ENCODE assay signal across 17 cellular contexts in the genomic region with DNA sequence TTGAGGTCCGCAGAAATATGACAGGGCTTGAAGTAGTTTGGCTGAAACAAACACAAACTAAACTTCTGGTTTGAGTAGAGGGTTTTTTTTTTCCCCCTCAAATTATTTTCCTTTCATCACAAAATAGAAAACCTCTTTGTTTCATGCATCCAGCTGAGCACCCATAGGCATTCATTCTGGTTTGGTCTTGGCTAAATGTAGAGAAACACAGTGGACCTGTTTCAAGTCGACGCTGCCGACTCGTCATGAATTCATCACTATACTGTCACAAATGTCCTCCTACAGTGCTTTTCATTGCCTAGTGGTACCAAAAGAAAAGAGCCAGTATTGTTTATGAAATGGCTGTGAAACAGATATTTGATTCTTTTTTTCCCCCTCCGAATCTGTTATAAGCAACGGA. TPM values are rescaled to one million over a fixed set of nuclear protein-coding genes. Genes with fewer than 3 reads are reported as not detected.
DNase-seq lines count a peak whose midpoint lies in the region; ATAC-seq, FAIRE-seq and TF ChIP-seq lines count a peak whose summit lies in the region.
"Had no signal": no experiment of that assay in that cellular context is flagged by ENCODE, and none has a peak within 500 bp of the region (broad histone marks: within the 10 kb centered on the region; RNA-seq: fewer than 3 reads in every experiment).

No MANE protein-coding gene starts in this region.

- no peak overlapping the region for H3K27ac Mint-ChIP-seq in astrocyte (ENCODE audit: unreplicated experiment)
- H3K27ac Mint-ChIP-seq in type B pancreatic cell: peak overlapping the region; percentile 6
- H3K27ac Mint-ChIP-seq in CD14-positive monocyte: peak overlapping the region in 1 of 7 donors; percentile 53

- H3K4me2 ChIP-seq in astrocyte (ENCODE audit: low read length) (no peak overlapping the region), neuronal stem cell (ENCODE audit: insufficient read depth, low read length, poor library complexity, severe bottlenecking) (no peak overlapping the region)
- H3K4me2 ChIP-seq: SK-N-SH had no signal

- no peak overlapping the region for H2BK15ac ChIP-seq in neuronal stem cell (ENCODE audit: low read length)

- H4K20me1 ChIP-seq in astrocyte (ENCODE audit: insufficient read depth, low read length): no peaks in the 10 kb centered on the region

- H2BK5ac ChIP-seq in neuronal stem cell (ENCODE audit: low read length): no peak overlapping the region

- H3K36me3 Mint-ChIP-seq in astrocyte (ENCODE audit: low read depth, unreplicated experiment) (no peaks in the 10 kb centered on the region), type B pancreatic cell (no peaks in the 10 kb centered on the region), CD14-positive monocyte (no peaks in the 10 kb centered on the region)

- H3K4me3 Mint-ChIP-seq in astrocyte (ENCODE audit: unreplicated experiment): no peak overlapping the region
- no peak overlapping the region for H3K4me3 Mint-ChIP-seq in type B pancreatic cell
- no peak overlapping the region for H3K4me3 Mint-ChIP-seq in CD14-positive monocyte

- H2AK5ac ChIP-seq in neuronal stem cell (ENCODE audit: low read depth, low read length): no peak overlapping the region

- H3K9me3 Mint-ChIP-seq in astrocyte (ENCODE audit: unreplicated experiment) (peaks cover 2% of the 10 kb centered on the region), type B pancreatic cell (peaks cover 7% of the 10 kb centered on the region), CD14-positive monocyte (no peaks in the 10 kb centered on the region)

- H3K4me1 ChIP-seq in astrocyte (ENCODE audit: insufficient read depth, low read length) (peaks cover 12% of the 10 kb centered on the region), neuronal stem cell (ENCODE audit: control insufficient read depth in 2 of 2, insufficient read depth in 1 of 2, low read depth in 1 of 2, low read length in 2 of 2) (no peaks in the 10 kb centered on the region), left lung (no peaks in the 10 kb centered on the region)
- H3K4me1 ChIP-seq: HAP-1 had no signal

- no peak overlapping the region for H3K9ac ChIP-seq in astrocyte (ENCODE audit: low read length)
- H3K9ac ChIP-seq in neuronal stem cell (ENCODE audit: low read depth, low read length, poor library complexity): no peak overlapping the region
- H3K9ac ChIP-seq: SK-N-SH had no signal

- ATAC-seq in GM18520 (IDR thresholded peaks at IDR 0.05; ENCODE audit: unreplicated experiment): no peak
- ATAC-seq in left lung: no peak
- ATAC-seq: Panc1 had no signal

- no peak for FAIRE-seq in astrocyte (lab: Jason Lieb, UNC)
- FAIRE-seq: G401.6 had no signal

- WGBS in neuronal stem cell (ENCODE audit: extremely low coverage in 2 of 2, insufficient read length in 2 of 2, insufficient replicate concordance in 1 of 2), 2 donors: no CpG with 5 or more reads among the region's 7 CpGs

- H4K91ac ChIP-seq in neuronal stem cell (ENCODE audit: low read depth, low read length, poor library complexity): no peak overlapping the region

- intact Hi-C loops in CD14-positive monocyte (cut with micrococcal nuclease): no loop called here
- intact Hi-C loops in left lung (cut with DNase I): no loop called here

- H3K27me3 ChIP-seq in astrocyte (ENCODE audit: insufficient read depth, low read length) (no peaks in the 10 kb centered on the region), neuronal stem cell (ENCODE audit: control insufficient read depth in 3 of 3, insufficient read depth in 3 of 3, low read depth in 1 of 3, low read length in 3 of 3) (peaks cover 0 to 3% (median 0%) of the 10 kb centered on the region in 3 experiments), left lung (no peaks in the 10 kb centered on the region)

- H3K9me3 ChIP-seq in astrocyte (ENCODE audit: insufficient read depth, low read depth, low read length) (no peaks in the 10 kb centered on the region), neuronal stem cell (replicated peaks in 1 of 2; ENCODE audit: control insufficient read depth in 2 of 2, insufficient read depth in 1 of 2, low read depth in 1 of 2, low read length in 2 of 2) (no peaks in the 10 kb centered on the region), left lung (no peaks in the 10 kb centered on the region)
- H3K9me3 ChIP-seq: HAP-1, SK-N-SH had no signal

- H3K4ac ChIP-seq in neuronal stem cell (ENCODE audit: low read length): no peak overlapping the region

- H3K23ac ChIP-seq in neuronal stem cell (ENCODE audit: low read depth, low read length, poor library complexity): no peak overlapping the region

- H2BK120ac ChIP-seq in neuronal stem cell (ENCODE audit: low read depth, low read length): no peak overlapping the region

- H3K79me1 ChIP-seq in neuronal stem cell (ENCODE audit: low read depth, low read length): no peaks in the 10 kb centered on the region

- H2BK12ac ChIP-seq in neuronal stem cell (ENCODE audit: low read length): no peak overlapping the region

- H3K4me1 Mint-ChIP-seq in astrocyte (ENCODE audit: low read depth, unreplicated experiment) (peaks cover 9% of the 10 kb centered on the region), type B pancreatic cell (ENCODE audit: unreplicated experiment) (peaks cover 5% of the 10 kb centered on the region), CD14-positive monocyte (no peaks in the 10 kb centered on the region)

- TF ChIP-seq CTCF in astrocyte (IDR thresholded peaks at IDR 0.05; ENCODE audit: insufficient read depth, low read depth, low read length) (no peak), type B pancreatic cell (conservative IDR thresholded peaks at IDR 0.05) (no peak), CD14-positive monocyte (IDR thresholded peaks at IDR 0.05) (no peak), left lung (IDR thresholded peaks at IDR 0.05) (no peak)

- H3K36me3 ChIP-seq in astrocyte (ENCODE audit: insufficient read depth, low read length) (no peaks in the 10 kb centered on the region), neuronal stem cell (replicated peaks in 1 of 2; ENCODE audit: control insufficient read depth in 2 of 2, insufficient read depth in 2 of 2, low read length in 2 of 2) (no peaks in the 10 kb centered on the region), left lung (no peaks in the 10 kb centered on the region)
- H3K36me3 ChIP-seq: HAP-1 had no signal

- no peak overlapping the region for H3K27ac ChIP-seq in astrocyte (ENCODE audit: low read depth, low read length)
- H3K27ac ChIP-seq in neuronal stem cell (replicated peaks; ENCODE audit: low read length): no peak overlapping the region
- H3K27ac ChIP-seq in left lung: no peak overlapping the region
- H3K27ac ChIP-seq: C4-2B had no signal

- H3K14ac ChIP-seq in neuronal stem cell (ENCODE audit: low read length): no peak overlapping the region

- H3K79me2 ChIP-seq in astrocyte (ENCODE audit: insufficient read depth, low read length): no peaks in the 10 kb centered on the region

- no peak overlapping the region for H3K18ac ChIP-seq in neuronal stem cell (ENCODE audit: low read length)

- H2AFZ ChIP-seq in astrocyte (ENCODE audit: low read depth, low read length) (peak overlapping the region; percentile 28), neuronal stem cell (ENCODE audit: low read length) (peak overlapping the region; percentile 81)

- H3K27me3 Mint-ChIP-seq in astrocyte (ENCODE audit: low read depth, unreplicated experiment) (peaks cover 11% of the 10 kb centered on the region), type B pancreatic cell (peaks cover 40% of the 10 kb centered on the region), CD14-positive monocyte (ENCODE audit: low read depth in 3 of 3) (peaks cover 0 to 3% (median 2%) of the 10 kb centered on the region in 3 donors)

- DNase-seq in astrocyte (ENCODE audit: low read depth): no peak
- peak; percentile 23 to 43 for DNase-seq in hippocampal formation (lab: John Stamatoyannopoulos, UW)
- no peak for DNase-seq in neuronal stem cell (ENCODE audit: low spot score)
- DNase-seq in type B pancreatic cell (ENCODE audit: extremely low spot score, unreplicated experiment): no peak
- DNase-seq in CD14-positive monocyte (ENCODE audit: low spot score): no peak
- no peak for DNase-seq in left lung
- DNase-seq: COR-L47, KBM-7, NCI-H1105 treated with DMSO at 0.1 percent for 48 hours, NCI-H1694 treated with DMSO at 0.1 percent for 48 hours, SHP77, SK-N-SH had no signal

- no peak overlapping the region for H4K8ac ChIP-seq in neuronal stem cell (ENCODE audit: low read depth, low read length)

- no peak overlapping the region for H3K4me3 ChIP-seq in astrocyte (ENCODE audit: insufficient read depth, low read depth, low read length)
- H3K4me3 ChIP-seq in neuronal stem cell (ENCODE audit: low read length in 2 of 2): no peak overlapping the region
- no peak overlapping the region for H3K4me3 ChIP-seq in left lung
- H3K4me3 ChIP-seq: HAP-1 had no signal

RNA-seq across cellular contexts. Expression of gene GYG1, which starts 52.4 kb away (rescaled TPM):
- total RNA-seq in astrocyte (38.1 and 41.9 TPM in 2 replicates), type B pancreatic cell (ENCODE audit: low replicate concordance) (33.1 and 46.8 TPM in 2 replicates), left lung (10 to 100 TPM; 43.9 to 67.9 TPM)
- polyA plus RNA-seq in neuronal stem cell (2013, experiment 1 of 2): 20.6 TPM
- polyA plus RNA-seq in neuronal stem cell (2013, experiment 2 of 2): 19.6 TPM
- 100 to 1,000 TPM; 121 to 122 TPM for polyA plus RNA-seq in CD14-positive monocyte

Comparison
In these comparisons a context has a peak if more than half of its experiments do, and no peak if none do; other contexts are left out.
1. DNase-seq: peak in hippocampal formation (2 of 2); none in astrocyte (single experiment), neuronal stem cell (single experiment), type B pancreatic cell (single experiment), CD14-positive monocyte (single experiment) and left lung (0 of 2).